In genomic region chr4:15695764-15696163, GRCh38 we compare ENCODE assay signal across 1 cellular context.
TF ChIP-seq lines count a peak whose summit lies in the region.

No MANE protein-coding gene starts in this region.

TF ChIP-seq in IMR-90, 13 proteins besides CTCF, POLR2A, EP300 and RAD21:
- TF ChIP-seq MAFK (IDR thresholded peaks at IDR 0.05; ENCODE audit: low read depth, low read length) (no peak), NFE2L2 (IDR thresholded peaks at IDR 0.05; ENCODE audit: low read depth, low read length) (no peak), RCOR1 (IDR thresholded peaks at IDR 0.05; ENCODE audit: insufficient replicate concordance, low read length) (no peak), RFX5 (IDR thresholded peaks at IDR 0.05; ENCODE audit: low read depth, low read length) (no peak), SMC3 (IDR thresholded peaks at IDR 0.05; ENCODE audit: low read depth, low read length) (no peak)
